In genomic region chr17:78889525-78889924, GRCh38 we compare ENCODE assay signal across 11 cellular contexts. TPM values are rescaled to one million over a fixed set of nuclear protein-coding genes. Genes with fewer than 3 reads are reported as not detected.
A peak's percentile ranks its signal among the peaks of the same experiment; 100 is the strongest.
DNase-seq lines count a peak whose midpoint lies in the region; ATAC-seq and TF ChIP-seq lines count a peak whose summit lies in the region.
"Had no signal": no experiment of that assay in that cellular context is flagged by ENCODE, and none has a peak within 500 bp of the region (broad histone marks: within the 10 kb centered on the region; RNA-seq: fewer than 3 reads in every experiment).

No MANE protein-coding gene starts in this region.

- no peak for TF ChIP-seq CTCF in colonic mucosa (IDR thresholded peaks at IDR 0.05)
- no peak for TF ChIP-seq CTCF in ovary (IDR thresholded peaks at IDR 0.05)

- H3K27me3 ChIP-seq in colonic mucosa (no peaks in the 10 kb centered on the region), subcutaneous abdominal adipose tissue (ENCODE audit: control insufficient read depth in 5 of 5, insufficient read depth in 4 of 5, low read length in 5 of 5) (no peaks in the 10 kb centered on the region), ovary (no peaks in the 10 kb centered on the region)

- no peak for DNase-seq in activated T-cell treated with anti-CD3 and anti-CD28 coated beads, Interleukin-2, amount 50 U/mL, for 4 hours
- no peak for DNase-seq in activated T-cell treated with anti-CD3 and anti-CD28 coated beads, Interleukin-2, amount 50 U/mL, for 24 hours
- DNase-seq in NCI-H82 treated with DMSO at 0.1 percent for 48 hours (lab: John Stamatoyannopoulos, UW; ENCODE audit: unreplicated experiment) (peak; percentile 30), colonic mucosa (no peak), ovary (no peak)
- DNase-seq: cerebellar nuclear complex; NCI-H187 treated with DMSO at 0.1 percent for 48 hours; stimulated activated CD4-positive, alpha-beta T cell treated with anti-CD3 and anti-CD28 coated beads, Interleukin-12 subunit alpha, Interleukin-12 subunit beta, amount 100 ng/mL, for 4 hours had no signal

- peaks cover 3% of the 10 kb centered on the region for H3K4me1 ChIP-seq in colonic mucosa
- peaks cover 16 to 75% (median 64%) of the 10 kb centered on the region in 5 donors for H3K4me1 ChIP-seq in subcutaneous abdominal adipose tissue (ENCODE audit: control insufficient read depth in 5 of 5, insufficient read depth in 5 of 5, low read length in 5 of 5)
- H3K4me1 ChIP-seq in ovary (ENCODE audit: insufficient read depth) = peaks cover 32% of the 10 kb centered on the region

- no peak for TF ChIP-seq EP300 in ovary (IDR thresholded peaks at IDR 0.05)

- peak; percentile 39 to 47 for ATAC-seq in activated T-cell treated with anti-CD3 and anti-CD28 coated beads, Interleukin-2, amount 50 U/mL, for 4 hours
- ATAC-seq in HG02840 (IDR thresholded peaks at IDR 0.05; ENCODE audit: low FRiP score, unreplicated experiment) (no peak), HG03280 (IDR thresholded peaks at IDR 0.05; ENCODE audit: unreplicated experiment) (no peak)

- 67 to 73% (median 72%) methylated on average over 8 of the region's 8 CpGs for WGBS in ovary, 3 donors

- peak overlapping the region; percentile 39 for H3K4me3 Mint-ChIP-seq in activated T-cell treated with anti-CD3 and anti-CD28 coated beads, Interleukin-2, amount 50 U/mL, for 4 hours
- no peak overlapping the region for H3K4me3 Mint-ChIP-seq in activated T-cell treated with anti-CD3 and anti-CD28 coated beads, Interleukin-2, amount 50 U/mL, for 24 hours

- H3K27me3 Mint-ChIP-seq in activated T-cell treated with anti-CD3 and anti-CD28 coated beads, Interleukin-2, amount 50 U/mL, for 4 hours (ENCODE audit: low read depth) = peaks cover 3% of the 10 kb centered on the region
- H3K27me3 Mint-ChIP-seq in activated T-cell treated with anti-CD3 and anti-CD28 coated beads, Interleukin-2, amount 50 U/mL, for 24 hours = no peaks in the 10 kb centered on the region

- no peak overlapping the region for H3K4me3 ChIP-seq in colonic mucosa
- no peak overlapping the region for H3K4me3 ChIP-seq in subcutaneous abdominal adipose tissue (ENCODE audit: low read depth in 1 of 5, low read length in 5 of 5)
- H3K4me3 ChIP-seq in ovary = no peak overlapping the region

- H3K27ac ChIP-seq in colonic mucosa (peak overlapping the region; percentile 4), subcutaneous abdominal adipose tissue (ENCODE audit: low read depth, low read length) (peak overlapping the region; percentile 6), ovary (no peak overlapping the region)

- H3K9me3 Mint-ChIP-seq in activated T-cell treated with anti-CD3 and anti-CD28 coated beads, Interleukin-2, amount 50 U/mL, for 4 hours = no peaks in the 10 kb centered on the region
- no peaks in the 10 kb centered on the region for H3K9me3 Mint-ChIP-seq in activated T-cell treated with anti-CD3 and anti-CD28 coated beads, Interleukin-2, amount 50 U/mL, for 24 hours

- H3K9me3 ChIP-seq in colonic mucosa = no peaks in the 10 kb centered on the region
- H3K9me3 ChIP-seq in subcutaneous abdominal adipose tissue (ENCODE audit: control insufficient read depth in 5 of 5, low read length in 5 of 5) = no peaks in the 10 kb centered on the region
- no peaks in the 10 kb centered on the region for H3K9me3 ChIP-seq in ovary

- intact Hi-C loops in colonic mucosa (cut with DNase I) (no loop called here), ovary (cut with DNase I) (no loop called here)

- no peak for TF ChIP-seq POLR2A in ovary (IDR thresholded peaks at IDR 0.05)

- H3K9ac ChIP-seq in colonic mucosa (ENCODE audit: low read depth in 2 of 2, low read length in 2 of 2) (no peak overlapping the region), subcutaneous abdominal adipose tissue (ENCODE audit: low read length in 5 of 5) (peak overlapping the region in 1 of 5 donors; percentile 17)

- no peaks in the 10 kb centered on the region for H3K36me3 Mint-ChIP-seq in activated T-cell treated with anti-CD3 and anti-CD28 coated beads, Interleukin-2, amount 50 U/mL, for 4 hours (ENCODE audit: insufficient read depth)
- H3K36me3 Mint-ChIP-seq in activated T-cell treated with anti-CD3 and anti-CD28 coated beads, Interleukin-2, amount 50 U/mL, for 24 hours (ENCODE audit: low read depth) = no peaks in the 10 kb centered on the region

- H3K27ac Mint-ChIP-seq in activated T-cell treated with anti-CD3 and anti-CD28 coated beads, Interleukin-2, amount 50 U/mL, for 24 hours = no peak overlapping the region

- no peaks in the 10 kb centered on the region for H3K36me3 ChIP-seq in colonic mucosa
- peaks cover 0 to 17% (median 14%) of the 10 kb centered on the region in 5 donors for H3K36me3 ChIP-seq in subcutaneous abdominal adipose tissue (ENCODE audit: control insufficient read depth in 5 of 5, insufficient read depth in 5 of 5, low read length in 5 of 5)
- no peaks in the 10 kb centered on the region for H3K36me3 ChIP-seq in ovary

- H3K4me1 Mint-ChIP-seq in activated T-cell treated with anti-CD3 and anti-CD28 coated beads, Interleukin-2, amount 50 U/mL, for 4 hours (ENCODE audit: low read depth) = peaks cover 32% of the 10 kb centered on the region
- H3K4me1 Mint-ChIP-seq in activated T-cell treated with anti-CD3 and anti-CD28 coated beads, Interleukin-2, amount 50 U/mL, for 24 hours (ENCODE audit: low read depth) = peaks cover 32% of the 10 kb centered on the region

RNA-seq across cellular contexts. Expression of gene CEP295NL, which starts 13.5 kb away (rescaled TPM):
- not detected for total RNA-seq in activated T-cell treated with anti-CD3 and anti-CD28 coated beads, Interleukin-2, amount 50 U/mL, for 4 hours
- total RNA-seq in colonic mucosa (under 1 TPM; 0.72 to 0.82 TPM), ovary (1 to 10 TPM; 1.7 to 8.0 (median 4.5) TPM)
- 1 to 10 TPM in 1 of 2 donors, under 1 TPM in 1; 0.25 to 1.0 TPM for polyA plus RNA-seq in ovary

RNA-seq across cellular contexts. Expression of gene TIMP2, which starts 35.7 kb away (rescaled TPM):
- total RNA-seq in activated T-cell treated with anti-CD3 and anti-CD28 coated beads, Interleukin-2, amount 50 U/mL, for 4 hours = 1 to 10 TPM in 1 of 3 donors, under 1 TPM in 2; 0.63 to 1.0 (median 0.81) TPM
- total RNA-seq in colonic mucosa = 10 to 100 TPM; 42.8 to 86.1 TPM
- total RNA-seq in ovary = 100 to 1,000 TPM; 221 to 854 (median 693) TPM
- polyA plus RNA-seq in ovary = 1,000 to 10,000 TPM in 1 of 2 donors, 100 to 1,000 TPM in 1; 542 to 1,422 TPM

RNA-seq across cellular contexts. Expression of gene USP36, which starts 48.9 kb away (rescaled TPM):
- total RNA-seq in activated T-cell treated with anti-CD3 and anti-CD28 coated beads, Interleukin-2, amount 50 U/mL, for 4 hours = 100 to 1,000 TPM; 157 to 179 (median 170) TPM
- total RNA-seq in colonic mucosa = 10 to 100 TPM; 27.4 to 32.6 TPM
- total RNA-seq in ovary = 100 to 1,000 TPM in 2 of 7 donors, 10 to 100 TPM in 5; 56.0 to 127 (median 69.2) TPM
- polyA plus RNA-seq in ovary = 10 to 100 TPM; 38.7 to 59.1 TPM

Comparison
In these comparisons a context has a peak if more than half of its experiments do, and no peak if none do; other contexts are left out.
1. ATAC-seq: peak in activated T-cell treated with anti-CD3 and anti-CD28 coated beads, Interleukin-2, amount 50 U/mL, for 4 hours (2 of 2); none in HG02840 (single experiment) and HG03280 (single experiment).
2. H3K27ac ChIP-seq: peak in colonic mucosa (single experiment) and subcutaneous abdominal adipose tissue (single experiment); none in ovary (0 of 2).
3. RNA of gene TIMP2, which starts 35.7 kb away (total RNA-seq): 221 to 854 TPM in ovary and 42.8 to 86.1 TPM in colonic mucosa; 0.63 to 1.0 TPM in activated T-cell treated with anti-CD3 and anti-CD28 coated beads, Interleukin-2, amount 50 U/mL, for 4 hours; every median in the first group is over 10 times any median in the second.